ENCODE assay signal across 5 cellular contexts in the genomic region with DNA sequence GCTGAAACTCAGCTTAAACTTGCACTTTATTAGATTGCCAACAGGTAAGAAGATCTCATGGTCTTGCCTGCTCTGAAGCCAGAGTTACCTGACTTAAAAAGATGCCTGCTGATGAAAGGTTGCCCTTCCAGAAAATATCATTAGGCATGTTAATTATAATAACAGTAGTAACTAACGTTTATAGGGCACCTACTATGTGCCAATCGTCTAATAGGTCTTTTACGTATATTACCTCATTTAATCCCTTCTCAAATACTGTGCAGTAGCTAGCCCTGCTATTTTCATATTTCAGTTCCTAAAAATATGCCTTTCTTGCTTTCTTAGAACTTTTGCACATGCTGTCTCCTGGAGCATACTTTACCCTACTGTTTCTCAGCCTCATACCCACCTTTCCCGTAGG.
"Had no signal": no experiment of that assay in that cellular context is flagged by ENCODE, and none has a peak within 500 bp of the region (broad histone marks: within the 10 kb centered on the region; RNA-seq: fewer than 3 reads in every experiment).

No MANE protein-coding gene starts in this region.

- ATAC-seq: GM23338, HCT116 had no signal

- H3K4me3 Mint-ChIP-seq: GM23338, IgD-negative memory B cell had no signal

- H3K27me3 Mint-ChIP-seq: IgD-negative memory B cell had no signal

- H3K9me3 Mint-ChIP-seq: GM23338, IgD-negative memory B cell had no signal

- H3K27ac Mint-ChIP-seq: GM23338, IgD-negative memory B cell had no signal

- DNase-seq: KG1 had no signal

- H3K4me3 ChIP-seq: GM23338, HAP-1 had no signal

- H3K9me3 ChIP-seq: HAP-1 had no signal
